In the genomic region with DNA sequence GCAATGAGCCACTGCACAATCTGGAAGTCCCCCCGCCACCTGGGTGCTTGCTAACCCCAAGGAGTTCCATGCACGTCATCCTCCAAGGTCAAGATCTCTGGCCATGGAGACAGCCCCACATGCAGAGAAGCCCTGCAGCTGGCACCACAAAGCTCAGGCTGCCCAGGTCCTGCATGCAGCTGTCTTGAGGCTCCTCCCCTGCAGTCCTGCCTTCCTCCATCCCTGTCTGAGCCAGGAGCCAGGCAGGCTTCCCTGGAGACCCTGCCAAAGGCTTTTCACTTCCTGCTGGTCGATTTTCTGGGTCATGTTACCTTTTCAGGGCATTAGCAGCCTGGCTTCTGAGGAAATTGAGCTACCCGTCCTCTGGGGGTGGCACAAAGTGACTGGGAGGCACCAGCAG, we compare ENCODE assay signal across 29 cellular contexts. TPM values are rescaled to one million over a fixed set of nuclear protein-coding genes. Genes with fewer than 3 reads are reported as not detected.
A peak's percentile ranks its signal among the peaks of the same experiment; 100 is the strongest.
DNase-seq lines count a peak whose midpoint lies in the region; ATAC-seq and TF ChIP-seq lines count a peak whose summit lies in the region.
"Had no signal": no experiment of that assay in that cellular context is flagged by ENCODE, and none has a peak within 500 bp of the region (broad histone marks: within the 10 kb centered on the region; RNA-seq: fewer than 3 reads in every experiment).

No MANE protein-coding gene starts in this region.

- H3K4me2 ChIP-seq in parathyroid adenoma (ENCODE audit: low read length), result no peak overlapping the region

- H3K27ac ChIP-seq in SJCRH30 (no peak overlapping the region), parathyroid adenoma (no peak overlapping the region)
- H3K27ac ChIP-seq: right lobe of liver, SJSA1 had no signal

- no peak overlapping the region for H3K9ac ChIP-seq in parathyroid adenoma

- H3K79me2 ChIP-seq in parathyroid adenoma, result no peaks in the 10 kb centered on the region

- no peaks in the 10 kb centered on the region for H3K36me3 ChIP-seq in SJCRH30
- H3K36me3 ChIP-seq in parathyroid adenoma (ENCODE audit: control insufficient read depth, insufficient read depth, low read length), result no peaks in the 10 kb centered on the region
- H3K36me3 ChIP-seq: right lobe of liver, SJSA1 had no signal

- peak overlapping the region; percentile 9 for H2AFZ ChIP-seq in parathyroid adenoma

- H3K27me3 ChIP-seq in SJCRH30 (no peaks in the 10 kb centered on the region), parathyroid adenoma (ENCODE audit: control insufficient read depth, insufficient read depth, low read length) (no peaks in the 10 kb centered on the region)
- H3K27me3 ChIP-seq: right lobe of liver, SJSA1 had no signal

- H3K9me3 ChIP-seq in SJCRH30 (replicated peaks) (no peaks in the 10 kb centered on the region), parathyroid adenoma (ENCODE audit: control insufficient read depth, low read length) (no peaks in the 10 kb centered on the region)
- H3K9me3 ChIP-seq: right lobe of liver, SJSA1 had no signal

- TF ChIP-seq CTCF in parathyroid adenoma (IDR thresholded peaks at IDR 0.05), result no peak

- peak; percentile 14 for DNase-seq in DMS53 (lab: John Stamatoyannopoulos, UW)
- DNase-seq in DMS53 treated with DMSO at 0.1 percent for 48 hours (lab: John Stamatoyannopoulos, UW; ENCODE audit: unreplicated experiment), result no peak
- peak; percentile 19 to 22 for DNase-seq in NCI-H187 (lab: John Stamatoyannopoulos, UW)
- peak; percentile 69 to 77 for DNase-seq in SJCRH30
- no peak for DNase-seq in GM19240 (ENCODE audit: insufficient read length, low spot score)
- DNase-seq: 8988T; activated CD4-positive, alpha-beta T cell treated with anti-CD3 and anti-CD28 coated beads for 36 hours; activated naive CD4-positive, alpha-beta T cell treated with anti-CD3 and anti-CD28 coated beads for 36 hours; activated T-cell treated with anti-CD3 and anti-CD28 coated beads, Interleukin-2, amount 50 U/mL, for 4 hours; AML-193; Caco-2; mammary epithelial cell; NCI-H226; right lobe of liver; stimulated activated CD4-positive, alpha-beta T cell treated with anti-CD3 and anti-CD28 coated beads, Interleukin-15, amount 100 ng/mL, for 24 hours had no signal

- H3K4me3 ChIP-seq in SJCRH30 (no peak overlapping the region), parathyroid adenoma (ENCODE audit: low read depth, low read length) (no peak overlapping the region)
- H3K4me3 ChIP-seq: K562, right lobe of liver, SJSA1 had no signal

- H3K4me1 ChIP-seq in SJCRH30 (peaks cover 23% of the 10 kb centered on the region), parathyroid adenoma (peaks cover 7% of the 10 kb centered on the region)
- H3K4me1 ChIP-seq: Caco-2, right lobe of liver, SJSA1 had no signal

- ATAC-seq in HG03108 (IDR thresholded peaks at IDR 0.05; ENCODE audit: unreplicated experiment) (no peak), GM21367 (IDR thresholded peaks at IDR 0.05; ENCODE audit: unreplicated experiment) (no peak)
- ATAC-seq: activated CD4-positive, alpha-beta T cell treated with anti-CD3 and anti-CD28 coated beads for 36 hours; activated T-cell treated with anti-CD3 and anti-CD28 coated beads, Interleukin-2, amount 50 U/mL, for 4 hours; K562; Panc1 had no signal

RNA-seq across cellular contexts. Expression of a gene that starts 12.5 kb away (rescaled TPM):
- 0.02 TPM in 1 of 2 replicates, not detected in the other for total RNA-seq in SJCRH30 (2014; rRNA removed; shearing (Covaris generic))
- total RNA-seq: activated CD4-positive, alpha-beta T cell treated with anti-CD3 and anti-CD28 coated beads for 36 hours; activated CD8-positive, alpha-beta memory T cell treated with anti-CD3 and anti-CD28 coated beads for 36 hours; activated naive CD4-positive, alpha-beta T cell treated with anti-CD3 and anti-CD28 coated beads for 36 hours; activated T-cell treated with anti-CD3 and anti-CD28 coated beads, Interleukin-2, amount 50 U/mL, for 4 hours; Caco-2; G401; glomerular endothelial cell; H7; HT-29; K562; kidney epithelial cell; mammary epithelial cell; osteoblast; right lobe of liver; SJSA1; T-helper 1 cell treated with Interleukin-12 subunit alpha and Interleukin-12 subunit beta and Interleukin-4 antibody, amounts not matched to agents 30 ng/mL and 1 ng/mL, for 36 hours had no signal

Comparison
In these comparisons a context has a peak if more than half of its experiments do, and no peak if none do; other contexts are left out.
1. DNase-seq: peak in DMS53 (single experiment), NCI-H187 (2 of 2) and SJCRH30 (2 of 2); none in DMS53 treated with DMSO at 0.1 percent for 48 hours (single experiment) and GM19240 (single experiment).